18 cellular contexts compared by ENCODE assay signal in the genomic region with DNA sequence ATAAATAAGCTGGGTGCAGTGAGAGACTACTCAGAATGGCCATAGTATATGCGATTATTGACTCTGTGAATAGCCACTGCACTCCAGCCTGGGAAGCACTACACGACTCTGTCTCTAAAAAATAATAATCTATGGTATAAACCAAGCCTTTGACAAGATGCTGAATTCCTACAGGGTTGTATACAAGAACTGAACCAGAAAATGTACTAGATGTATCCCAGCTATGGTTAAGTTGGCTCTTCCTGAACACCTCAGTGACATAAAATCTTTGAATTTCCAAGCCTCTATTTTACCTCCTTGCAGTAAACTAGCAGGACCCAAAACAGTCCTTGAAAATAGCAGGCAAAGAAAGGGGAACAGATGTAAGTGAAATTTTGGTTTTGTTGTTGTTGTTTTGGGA. TPM values are rescaled to one million over a fixed set of nuclear protein-coding genes. Genes with fewer than 3 reads are reported as not detected.
DNase-seq lines count a peak whose midpoint lies in the region; ATAC-seq and TF ChIP-seq lines count a peak whose summit lies in the region.
"Had no signal": no experiment of that assay in that cellular context is flagged by ENCODE, and none has a peak within 500 bp of the region (broad histone marks: within the 10 kb centered on the region; RNA-seq: fewer than 3 reads in every experiment).

No MANE protein-coding gene starts in this region.

- H3K9me3 ChIP-seq in ovary: no peaks in the 10 kb centered on the region
- H3K9me3 ChIP-seq: thyroid gland had no signal

- CTCF ChIA-PET in activated B cell treated with CpG ODN at 0.5 μM for 24 hours (lab: Charles Lee): interaction anchor here (0.6 kb wide), 1 partner anchor 37 kb away, joined by 3 read pairs; no protein-coding TSS in a partner anchor

- no peak for TF ChIP-seq POLR2A in ovary (IDR thresholded peaks at IDR 0.05)

- peak overlapping the region; percentile 43 for H3K27ac Mint-ChIP-seq in stimulated activated naive CD8-positive, alpha-beta T cell treated with anti-CD3 and anti-CD28 coated beads, Interleukin-15, Interleukin-2, amounts not matched to agents 100 ng/mL and 50 ng/mL, for 24 hours
- H3K27ac Mint-ChIP-seq in activated B cell treated with CpG ODN at 0.5 μM for 24 hours (peak overlapping the region; percentile 59), memory B cell (peak overlapping the region; percentile 73)
- H3K27ac Mint-ChIP-seq: stimulated activated memory B cell treated with anti-CD40 and anti-IgM and Interleukin-4, amounts not matched to agents 10 μg/mL and 1 μg/mL and 100 μg/mL, for 72 hours had no signal

- no peaks in the 10 kb centered on the region for H3K4me1 ChIP-seq in ovary (ENCODE audit: insufficient read depth)
- H3K4me1 ChIP-seq: thyroid gland had no signal

- no peak for ATAC-seq in stimulated activated naive CD8-positive, alpha-beta T cell treated with anti-CD3 and anti-CD28 coated beads, Interleukin-15, Interleukin-2, amounts not matched to agents 100 U/mL and 50 U/mL, for 24 hours
- ATAC-seq in activated B cell treated with CpG ODN at 0.5 μM for 24 hours (ENCODE audit: low read depth): no peak
- ATAC-seq in memory B cell (ENCODE audit: low read depth): no peak
- ATAC-seq in GM21737 (IDR thresholded peaks at IDR 0.05; ENCODE audit: unreplicated experiment): no peak
- ATAC-seq: activated CD4-positive, CD25-positive, alpha-beta regulatory T cell treated with anti-CD3 and anti-CD28 coated beads, Interleukin-2, amount 50 U/mL, for 24 hours; stimulated activated memory B cell treated with anti-CD40 and anti-IgM and Interleukin-4, amounts not matched to agents 10 μg/mL and 1 μg/mL and 100 μg/mL, for 72 hours had no signal

- 80 to 93% (median 85%) methylated on average over 2 of the region's 2 CpGs for WGBS in ovary, 3 donors

- H3K4me1 Mint-ChIP-seq in stimulated activated naive CD8-positive, alpha-beta T cell treated with anti-CD3 and anti-CD28 coated beads, Interleukin-15, Interleukin-2, amounts not matched to agents 100 ng/mL and 50 ng/mL, for 24 hours (ENCODE audit: low read depth): peaks cover 25% of the 10 kb centered on the region
- H3K4me1 Mint-ChIP-seq in activated B cell treated with CpG ODN at 0.5 μM for 24 hours (peaks cover 29% of the 10 kb centered on the region), memory B cell (peaks cover 33% of the 10 kb centered on the region)

- TF ChIP-seq EP300 in ovary (IDR thresholded peaks at IDR 0.05): no peak

- peaks cover 59% of the 10 kb centered on the region for H3K36me3 Mint-ChIP-seq in stimulated activated naive CD8-positive, alpha-beta T cell treated with anti-CD3 and anti-CD28 coated beads, Interleukin-15, Interleukin-2, amounts not matched to agents 100 ng/mL and 50 ng/mL, for 24 hours (ENCODE audit: low read depth)
- peaks cover 60% of the 10 kb centered on the region for H3K36me3 Mint-ChIP-seq in activated B cell treated with CpG ODN at 0.5 μM for 24 hours (ENCODE audit: low read depth)
- peaks cover 16% of the 10 kb centered on the region for H3K36me3 Mint-ChIP-seq in memory B cell

- TF ChIP-seq CTCF in activated B cell treated with CpG ODN at 0.5 μM for 24 hours (IDR thresholded peaks at IDR 0.05) (no peak), ovary (IDR thresholded peaks at IDR 0.05) (no peak)

- no peaks in the 10 kb centered on the region for H3K27me3 Mint-ChIP-seq in stimulated activated naive CD8-positive, alpha-beta T cell treated with anti-CD3 and anti-CD28 coated beads, Interleukin-15, Interleukin-2, amounts not matched to agents 100 ng/mL and 50 ng/mL, for 24 hours
- H3K27me3 Mint-ChIP-seq in activated B cell treated with CpG ODN at 0.5 μM for 24 hours: no peaks in the 10 kb centered on the region
- no peaks in the 10 kb centered on the region for H3K27me3 Mint-ChIP-seq in memory B cell
- H3K27me3 Mint-ChIP-seq: stimulated activated memory B cell treated with anti-CD40 and anti-IgM and Interleukin-4, amounts not matched to agents 10 μg/mL and 1 μg/mL and 100 μg/mL, for 72 hours had no signal

- DNase-seq in stimulated activated naive CD8-positive, alpha-beta T cell treated with anti-CD3 and anti-CD28 coated beads, Interleukin-15, Interleukin-2, amounts not matched to agents 100 U/mL and 50 U/mL, for 24 hours: no peak
- no peak for DNase-seq in activated B cell treated with CpG ODN at 0.5 μM for 24 hours
- DNase-seq in memory B cell (ENCODE audit: low spot score in 2 of 2): no peak
- no peak for DNase-seq in putamen (ENCODE audit: low spot score)
- DNase-seq in ovary: no peak
- DNase-seq: activated naive CD4-positive, alpha-beta T cell; effector memory CD4-positive, alpha-beta T cell; kidney; NCI-H1092 treated with DMSO at 0.1 percent for 48 hours; NCI-H2081; NCI-H524; stimulated activated CD4-positive, alpha-beta T cell treated with anti-CD3 and anti-CD28 coated beads, Interleukin-1b, Interleukin-23, amount 100 ng/mL, for 48 hours; thyroid gland had no signal

- H3K4me3 ChIP-seq in ovary: no peak overlapping the region
- H3K4me3 ChIP-seq: SK-N-MC, thyroid gland had no signal

- POLR2A ChIA-PET in activated B cell treated with CpG ODN at 0.5 μM for 24 hours (lab: Charles Lee): no interaction called here

- H3K4me3 Mint-ChIP-seq in stimulated activated naive CD8-positive, alpha-beta T cell treated with anti-CD3 and anti-CD28 coated beads, Interleukin-15, Interleukin-2, amounts not matched to agents 100 ng/mL and 50 ng/mL, for 24 hours: no peak overlapping the region
- H3K4me3 Mint-ChIP-seq in activated B cell treated with CpG ODN at 0.5 μM for 24 hours (no peak overlapping the region), memory B cell (no peak overlapping the region)
- H3K4me3 Mint-ChIP-seq: stimulated activated memory B cell treated with anti-CD40 and anti-IgM and Interleukin-4, amounts not matched to agents 10 μg/mL and 1 μg/mL and 100 μg/mL, for 72 hours had no signal

- H3K9me3 Mint-ChIP-seq in stimulated activated naive CD8-positive, alpha-beta T cell treated with anti-CD3 and anti-CD28 coated beads, Interleukin-15, Interleukin-2, amounts not matched to agents 100 ng/mL and 50 ng/mL, for 24 hours: no peaks in the 10 kb centered on the region
- H3K9me3 Mint-ChIP-seq in activated B cell treated with CpG ODN at 0.5 μM for 24 hours (peaks cover 4% of the 10 kb centered on the region), memory B cell (peaks cover 5% of the 10 kb centered on the region)

- intact Hi-C loops in activated B cell treated with CpG ODN at 0.5 μM for 24 hours (cut with micrococcal nuclease) (loop anchor here (1.0 kb wide), 1 partner anchor 11 kb away; no protein-coding TSS in a partner anchor), ovary (cut with DNase I) (no loop called here)

- H3K36me3 ChIP-seq in ovary: no peaks in the 10 kb centered on the region

- H3K27ac ChIP-seq in ovary: no peak overlapping the region
- H3K27ac ChIP-seq: SK-N-MC, thyroid gland had no signal

- H3K27me3 ChIP-seq in ovary: no peaks in the 10 kb centered on the region
- H3K27me3 ChIP-seq: thyroid gland had no signal

RNA-seq across cellular contexts. Expression of gene PTP4A2, which starts 32.5 kb away (rescaled TPM):
- total RNA-seq in activated B cell treated with CpG ODN at 0.5 μM for 24 hours (249 and 275 TPM in 2 replicates), ovary (100 to 1,000 TPM; 207 to 366 (median 249) TPM)
- polyA plus RNA-seq in ovary: 100 to 1,000 TPM in 1 of 2 donors, 10 to 100 TPM in 1; 92.5 to 246 TPM
